In the genomic region with DNA sequence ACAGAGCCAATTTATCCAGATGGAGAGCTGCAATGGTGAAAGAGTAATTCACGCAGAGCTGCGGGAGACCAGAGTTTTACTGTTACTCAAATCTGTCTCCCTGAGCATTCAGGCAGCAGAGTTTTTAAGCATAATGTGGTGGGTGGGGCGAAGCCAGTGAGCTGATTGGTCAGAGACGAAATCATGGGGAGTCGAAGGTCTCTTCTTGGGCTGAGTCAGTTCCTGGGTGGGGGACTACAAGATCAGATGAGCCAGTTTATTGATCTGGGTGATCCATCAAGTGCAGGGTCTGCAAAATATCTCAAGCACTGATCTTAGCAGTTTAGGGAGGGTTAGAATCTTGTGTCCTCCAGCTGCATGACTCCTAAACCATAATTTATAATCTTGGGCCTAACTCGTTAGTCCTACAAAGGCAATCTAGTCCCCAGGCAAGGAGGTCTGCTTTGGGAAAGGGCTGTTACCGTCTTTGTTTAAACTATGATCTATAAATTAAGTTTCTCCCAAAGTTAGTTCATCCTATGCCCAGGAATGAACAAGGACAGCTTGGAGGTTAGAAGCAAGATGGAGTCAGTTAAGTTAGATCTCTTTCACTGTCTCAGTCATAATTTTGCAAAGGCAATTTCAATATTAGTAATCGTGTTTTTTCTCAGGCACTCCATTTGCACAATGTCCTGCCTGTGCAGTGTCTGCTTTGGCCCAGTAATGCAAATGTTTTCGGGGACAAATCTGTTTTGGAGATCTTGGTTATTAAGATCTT, we compare ENCODE assay signal across 24 cellular contexts. TPM values are rescaled to one million over a fixed set of nuclear protein-coding genes. Genes with fewer than 3 reads are reported as not detected.
DNase-seq lines count a peak whose midpoint lies in the region; FAIRE-seq and TF ChIP-seq lines count a peak whose summit lies in the region.
"Had no signal": no experiment of that assay in that cellular context is flagged by ENCODE, and none has a peak within 500 bp of the region (broad histone marks: within the 10 kb centered on the region; RNA-seq: fewer than 3 reads in every experiment).

No MANE protein-coding gene starts in this region.

- no peak for TF ChIP-seq POLR2A in vagina (IDR thresholded peaks at IDR 0.05)

- WGBS in small intestine, 3 donors: 42 to 64% (median 49%) methylated on average over 9 of the region's 9 CpGs

- CTCF ChIA-PET in activated naive CD4-positive, alpha-beta T cell treated with anti-CD3 and anti-CD28 coated beads for 36 hours (lab: Charles Lee): interaction anchor here (0.6 kb wide), 1 partner anchor 18 kb away, joined by 6 read pairs; no protein-coding TSS in a partner anchor

- H3K9me3 ChIP-seq in OCI-LY3 (ENCODE audit: insufficient read depth, low read length) (no peaks in the 10 kb centered on the region), small intestine (ENCODE audit: control insufficient read depth, low read depth) (no peaks in the 10 kb centered on the region), vagina (no peaks in the 10 kb centered on the region)
- H3K9me3 ChIP-seq: SJSA1, tibial nerve had no signal

- no peaks in the 10 kb centered on the region for H3K9me3 Mint-ChIP-seq in activated naive CD4-positive, alpha-beta T cell treated with anti-CD3 and anti-CD28 coated beads for 36 hours
- H3K9me3 Mint-ChIP-seq: CD4-positive, alpha-beta T cell had no signal

- H2AFZ ChIP-seq in OCI-LY3 (ENCODE audit: low read depth, low read length): peak overlapping the region; percentile 48; the same call in 1 of the 2 replicates

- intact Hi-C loops in activated naive CD4-positive, alpha-beta T cell treated with anti-CD3 and anti-CD28 coated beads for 36 hours (cut with micrococcal nuclease): no loop called here
- intact Hi-C loops in vagina (cut with DNase I): no loop called here

- H3K27ac ChIP-seq in OCI-LY3 (ENCODE audit: low read length) (peak overlapping the region; percentile 30; the same call in 1 of the 2 replicates), small intestine (ENCODE audit: low read depth in 1 of 2, low read length in 1 of 2) (peak overlapping the region in 1 of 2 donors; percentile 10), vagina (no peak overlapping the region)
- H3K27ac ChIP-seq: SJSA1, tibial nerve had no signal

- DNase-seq in activated CD8-positive, alpha-beta memory T cell treated with anti-CD3 and anti-CD28 coated beads, Interleukin-2, amount 50 U/mL, for 48 hours: peak; percentile 56
- no peak for DNase-seq in activated CD8-positive, alpha-beta memory T cell treated with anti-CD3 and anti-CD28 coated beads for 24 hours
- DNase-seq in fibroblast of villous mesenchyme (ENCODE audit: low read depth): peak; percentile 53
- peak; percentile 81 for DNase-seq in small intestine
- no peak for DNase-seq in NCI-H774 (lab: John Stamatoyannopoulos, UW)
- DNase-seq in activated naive CD4-positive, alpha-beta T cell treated with anti-CD3 and anti-CD28 coated beads for 36 hours: no peak
- no peak for DNase-seq in vagina (ENCODE audit: extremely low spot score in 2 of 2)
- DNase-seq: ACHN; activated CD4-positive, alpha-beta T cell treated with anti-CD3 and anti-CD28 coated beads for 4 hours; activated effector memory CD4-positive, alpha-beta T cell treated with Interleukin-2 at 50 U/mL for 16 hours; anterior cingulate cortex; CD4-positive, alpha-beta T cell; cortex of kidney; NCI-H2029; NCI-H510A treated with DMSO at 0.1 percent for 48 hours; OCI-M1; right cardiac atrium; stimulated activated CD4-positive, alpha-beta T cell treated with anti-CD3 and anti-CD28 coated beads, Interleukin-4, amount 100 ng/mL, for 1 hour; T1000 had no signal

- H3K4me3 ChIP-seq in OCI-LY3 (ENCODE audit: low read length) (no peak overlapping the region), fibroblast of villous mesenchyme (ENCODE audit: low read depth, low read length) (no peak overlapping the region), small intestine (ENCODE audit: low read depth in 1 of 2, low read length in 2 of 2) (no peak overlapping the region), vagina (no peak overlapping the region)
- H3K4me3 ChIP-seq: SJSA1, tibial nerve had no signal

- TF ChIP-seq CTCF in OCI-LY3 (IDR thresholded peaks at IDR 0.05; ENCODE audit: low read depth, low read length) (no peak), fibroblast of villous mesenchyme (IDR thresholded peaks at IDR 0.05; ENCODE audit: insufficient read depth, low read depth, low read length) (no peak), vagina (IDR thresholded peaks at IDR 0.05) (no peak)

- peaks cover 10% of the 10 kb centered on the region for H3K36me3 Mint-ChIP-seq in activated naive CD4-positive, alpha-beta T cell treated with anti-CD3 and anti-CD28 coated beads for 36 hours (ENCODE audit: low read depth)

- H3K27me3 ChIP-seq in OCI-LY3 (ENCODE audit: low read depth, low read length) (no peaks in the 10 kb centered on the region), small intestine (ENCODE audit: control insufficient read depth in 2 of 2, insufficient read depth in 2 of 2, low read length in 2 of 2) (no peaks in the 10 kb centered on the region), vagina (no peaks in the 10 kb centered on the region)
- H3K27me3 ChIP-seq: SJSA1, tibial nerve had no signal

- no peaks in the 10 kb centered on the region; the same call in 1 of the 2 replicates for H3K79me2 ChIP-seq in OCI-LY3 (ENCODE audit: low read length)

- peaks cover 15% of the 10 kb centered on the region for H3K4me1 ChIP-seq in OCI-LY3 (ENCODE audit: low read length)
- peaks cover 0 to 2% of the 10 kb centered on the region in 2 donors for H3K4me1 ChIP-seq in small intestine (ENCODE audit: control insufficient read depth in 2 of 2, insufficient read depth in 1 of 2, low read depth in 1 of 2, low read length in 1 of 2)
- no peaks in the 10 kb centered on the region for H3K4me1 ChIP-seq in vagina
- H3K4me1 ChIP-seq: SJSA1, tibial nerve had no signal

- peak overlapping the region; percentile 44 for H3K4me2 ChIP-seq in OCI-LY3 (ENCODE audit: low read length)

- H3K9ac ChIP-seq in OCI-LY3 (ENCODE audit: low read length): no peak overlapping the region

- no peaks in the 10 kb centered on the region for H3K36me3 ChIP-seq in OCI-LY3 (replicated peaks; ENCODE audit: low read depth, low read length)
- no peaks in the 10 kb centered on the region for H3K36me3 ChIP-seq in small intestine (ENCODE audit: control insufficient read depth in 2 of 2, insufficient read depth in 2 of 2, low read length in 2 of 2)
- no peaks in the 10 kb centered on the region for H3K36me3 ChIP-seq in vagina
- H3K36me3 ChIP-seq: SJSA1 had no signal

- H3K27ac Mint-ChIP-seq in activated naive CD4-positive, alpha-beta T cell treated with anti-CD3 and anti-CD28 coated beads for 36 hours: no peak overlapping the region
- H3K27ac Mint-ChIP-seq: CD4-positive, alpha-beta T cell had no signal

- H3K4me3 Mint-ChIP-seq in activated naive CD4-positive, alpha-beta T cell treated with anti-CD3 and anti-CD28 coated beads for 36 hours: no peak overlapping the region
- H3K4me3 Mint-ChIP-seq: CD4-positive, alpha-beta T cell had no signal

- H4K20me1 ChIP-seq in OCI-LY3 (ENCODE audit: insufficient read depth, low read length): no peaks in the 10 kb centered on the region

- H3K4me1 Mint-ChIP-seq in activated naive CD4-positive, alpha-beta T cell treated with anti-CD3 and anti-CD28 coated beads for 36 hours (ENCODE audit: low read depth): peaks cover 15% of the 10 kb centered on the region

- no peaks in the 10 kb centered on the region for H3K27me3 Mint-ChIP-seq in activated naive CD4-positive, alpha-beta T cell treated with anti-CD3 and anti-CD28 coated beads for 36 hours (ENCODE audit: low read depth)
- H3K27me3 Mint-ChIP-seq: CD4-positive, alpha-beta T cell had no signal

- no peak for FAIRE-seq in small intestine (lab: Jason Lieb, UNC)
- FAIRE-seq: GM19239, HTR-8/SVneo had no signal

RNA-seq across cellular contexts. Expression of gene PIGL, which starts 27.0 kb away (rescaled TPM):
- total RNA-seq in fibroblast of villous mesenchyme: 14.7 and 19.6 TPM in 2 replicates
- polyA plus RNA-seq in small intestine: 10 to 100 TPM; 19.0 to 30.2 (median 21.6) TPM
- total RNA-seq in activated naive CD4-positive, alpha-beta T cell treated with anti-CD3 and anti-CD28 coated beads for 36 hours: 10 to 100 TPM; 40.4 to 42.4 TPM
- total RNA-seq in vagina: 65.8 TPM

RNA-seq across cellular contexts. Expression of gene NCOR1, which starts 28.7 kb away (rescaled TPM):
- total RNA-seq in fibroblast of villous mesenchyme (82.1 and 83.3 TPM in 2 replicates), vagina (175 TPM)
- 100 to 1,000 TPM in 2 of 3 donors, 10 to 100 TPM in 1; 69.3 to 227 (median 191) TPM for polyA plus RNA-seq in small intestine
- total RNA-seq in activated naive CD4-positive, alpha-beta T cell treated with anti-CD3 and anti-CD28 coated beads for 36 hours: 100 to 1,000 TPM; 101 to 104 TPM

Comparison
In these comparisons a context has a peak if more than half of its experiments do, and no peak if none do; other contexts are left out.
1. DNase-seq: peak in activated CD8-positive, alpha-beta memory T cell treated with anti-CD3 and anti-CD28 coated beads, Interleukin-2, amount 50 U/mL, for 48 hours (single experiment), fibroblast of villous mesenchyme (single experiment) and small intestine (single experiment); none in activated CD8-positive, alpha-beta memory T cell treated with anti-CD3 and anti-CD28 coated beads for 24 hours (single experiment), NCI-H774 (single experiment), activated naive CD4-positive, alpha-beta T cell treated with anti-CD3 and anti-CD28 coated beads for 36 hours (single experiment) and vagina (0 of 2).